Comparison of ENCODE assay signal across 8 cellular contexts in the genomic region with DNA sequence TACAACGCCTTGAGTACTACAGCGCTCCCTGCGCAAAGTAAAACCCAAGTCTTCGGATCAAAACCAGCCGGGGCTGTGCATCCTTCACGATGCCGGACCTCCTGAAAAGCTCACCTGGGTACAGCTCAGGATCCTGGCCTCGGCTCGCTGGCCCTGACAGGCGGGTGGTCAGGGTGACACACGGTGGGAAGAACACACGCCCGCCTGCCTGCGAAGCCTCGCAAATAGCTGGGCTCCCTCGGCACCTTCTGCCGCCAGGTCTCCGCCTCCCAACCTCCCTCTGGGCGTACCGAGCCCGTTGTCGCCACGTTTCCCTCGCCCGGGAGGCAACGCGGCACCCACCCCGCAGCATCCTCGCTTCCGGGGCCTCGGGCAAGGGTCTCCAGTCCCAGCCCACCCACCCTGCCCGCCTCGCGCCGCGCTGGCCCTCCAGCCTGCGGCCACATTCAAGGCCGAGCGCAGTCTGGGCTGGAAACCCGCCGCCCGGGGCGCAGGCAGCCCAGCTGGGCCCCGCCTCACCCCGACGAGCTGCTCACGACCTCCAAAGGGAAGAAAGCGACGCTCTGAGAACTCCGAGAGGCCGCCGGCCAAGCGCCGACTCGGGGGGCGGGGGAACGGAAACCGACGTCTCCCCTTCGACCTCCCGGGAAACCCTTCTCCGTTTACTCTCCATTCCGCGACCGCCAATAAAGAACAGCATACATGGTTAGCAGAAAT.
A peak's percentile ranks its signal among the peaks of the same experiment; 100 is the strongest.
DNase-seq lines count a peak whose midpoint lies in the region; ATAC-seq lines count a peak whose summit lies in the region.

No MANE protein-coding gene starts in this region.

- DNase-seq in NCI-H526 (lab: John Stamatoyannopoulos, UW), result peak; percentile 61 to 67
- peak; percentile 29 to 30 for DNase-seq in activated CD8-positive, alpha-beta memory T cell treated with anti-CD3 and anti-CD28 coated beads for 4 hours (ENCODE audit: low read depth in 2 of 2)
- peak; percentile 62 for DNase-seq in effector CD8-positive, alpha-beta T cell (lab: John Stamatoyannopoulos, UW)
- DNase-seq in memory B cell (ENCODE audit: low spot score in 2 of 2), result peak; percentile 64 to 66
- DNase-seq in stimulated activated CD8-positive, alpha-beta memory T cell treated with anti-CD3 and anti-CD28 coated beads, Interleukin-12 subunit alpha, Interleukin-12 subunit beta, amount 100 ng/mL, for 1 hour (ENCODE audit: low read depth), result peak; percentile 52
- no peak for DNase-seq in cerebellar nuclear complex (lab: John Stamatoyannopoulos, UW)

- no peaks in the 10 kb centered on the region for H3K36me3 Mint-ChIP-seq in memory B cell

- ATAC-seq in GM18502 (IDR thresholded peaks at IDR 0.05; ENCODE audit: poor library complexity, unreplicated experiment), result peak; percentile 26
- peak; percentile 12 for ATAC-seq in HG02884 (IDR thresholded peaks at IDR 0.05; ENCODE audit: unreplicated experiment)
- ATAC-seq in memory B cell (ENCODE audit: low read depth), result peak; percentile 38

- peaks cover 36% of the 10 kb centered on the region for H3K4me1 Mint-ChIP-seq in memory B cell

- no peaks in the 10 kb centered on the region for H3K9me3 Mint-ChIP-seq in memory B cell

- H3K27ac Mint-ChIP-seq in memory B cell, result peak overlapping the region; percentile 92

- peak overlapping the region; percentile 91 for H3K4me3 Mint-ChIP-seq in memory B cell

- H3K27me3 Mint-ChIP-seq in memory B cell, result no peaks in the 10 kb centered on the region

Comparison
In these comparisons a context has a peak if more than half of its experiments do, and no peak if none do; other contexts are left out.
1. DNase-seq: peak in NCI-H526 (2 of 2), activated CD8-positive, alpha-beta memory T cell treated with anti-CD3 and anti-CD28 coated beads for 4 hours (2 of 2), effector CD8-positive, alpha-beta T cell (single experiment), memory B cell (2 of 2) and stimulated activated CD8-positive, alpha-beta memory T cell treated with anti-CD3 and anti-CD28 coated beads, Interleukin-12 subunit alpha, Interleukin-12 subunit beta, amount 100 ng/mL, for 1 hour (single experiment); none in cerebellar nuclear complex (0 of 2).
2. Peak in every context shown above with its lines, with median percentiles within 50 percentile points of each other: ATAC-seq.